ENCODE assay signal across 17 cellular contexts in the genomic region with DNA sequence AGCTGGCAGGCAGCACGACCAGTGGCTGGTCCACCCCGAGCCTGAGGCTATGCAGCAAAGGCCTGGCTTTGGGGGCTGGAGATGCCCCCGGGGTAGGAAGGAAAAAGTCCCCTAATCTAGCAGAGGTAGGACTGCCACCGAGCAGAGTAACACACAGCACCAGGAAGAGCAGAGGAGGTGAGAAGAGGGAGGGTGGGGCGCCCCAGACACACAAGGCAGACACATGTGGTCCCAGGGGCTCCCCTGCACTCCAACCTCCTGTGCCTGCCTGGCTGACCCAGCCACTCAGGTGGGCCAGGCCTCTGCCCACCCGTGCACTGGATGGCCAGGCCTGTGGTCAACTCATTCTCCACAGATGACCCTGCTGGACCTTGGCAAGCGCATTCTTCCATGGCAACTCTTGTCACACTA.
"Had no signal": no experiment of that assay in that cellular context is flagged by ENCODE, and none has a peak within 500 bp of the region (broad histone marks: within the 10 kb centered on the region; RNA-seq: fewer than 3 reads in every experiment).

No MANE protein-coding gene starts in this region.

- H3K36me3 Mint-ChIP-seq: immature natural killer cell had no signal

- ATAC-seq: activated CD4-positive, alpha-beta T cell treated with anti-CD3 and anti-CD28 coated beads for 36 hours; activated CD8-positive, alpha-beta T cell treated with anti-CD3 and anti-CD28 coated beads for 36 hours; activated T-cell treated with anti-CD3 and anti-CD28 coated beads, Interleukin-2, amount 50 U/mL, for 4 hours had no signal

- H3K27ac Mint-ChIP-seq: activated CD4-positive, alpha-beta T cell treated with anti-CD3 and anti-CD28 coated beads for 36 hours; activated CD8-positive, alpha-beta T cell treated with anti-CD3 and anti-CD28 coated beads for 36 hours; immature natural killer cell had no signal

- H3K4me1 ChIP-seq: colonic mucosa, upper lobe of left lung had no signal

- H3K27ac ChIP-seq: cardiac muscle cell, colonic mucosa, neutrophil, upper lobe of left lung had no signal

- H3K36me3 ChIP-seq: cardiac muscle cell, colonic mucosa, esophagus squamous epithelium, neutrophil, upper lobe of left lung had no signal

- H3K4me3 ChIP-seq: cardiac muscle cell, colonic mucosa, esophagus squamous epithelium, upper lobe of left lung had no signal

- H3K9me3 Mint-ChIP-seq: activated CD8-positive, alpha-beta T cell treated with anti-CD3 and anti-CD28 coated beads for 36 hours; activated T-cell treated with anti-CD3 and anti-CD28 coated beads, Interleukin-2, amount 50 U/mL, for 4 hours had no signal

- H3K27me3 ChIP-seq: cardiac muscle cell, colonic mucosa, esophagus squamous epithelium, neutrophil, upper lobe of left lung had no signal

- H3K27me3 Mint-ChIP-seq: activated CD4-positive, alpha-beta T cell treated with anti-CD3 and anti-CD28 coated beads for 36 hours had no signal

- H3K9me3 ChIP-seq: colonic mucosa, esophagus squamous epithelium, neutrophil, upper lobe of left lung had no signal

- DNase-seq: activated CD4-positive, alpha-beta T cell treated with anti-CD3 and anti-CD28 coated beads for 36 hours; activated CD8-positive, alpha-beta T cell treated with anti-CD3 and anti-CD28 coated beads for 36 hours; activated effector memory CD4-positive, alpha-beta T cell treated with Interleukin-2 at 50 U/mL for 16 hours; activated naive CD4-positive, alpha-beta T cell treated with anti-CD3 and anti-CD28 coated beads, Interleukin-2, amount 50 U/mL, for 16 hours; activated T-cell treated with anti-CD3 and anti-CD28 coated beads, Interleukin-2, amount 50 U/mL, for 4 hours; colonic mucosa; esophagus squamous epithelium; glutamatergic neuron; immature natural killer cell; mammary epithelial cell; retina; stimulated activated CD4-positive, alpha-beta T cell treated with anti-CD3 and anti-CD28 coated beads, Interleukin-4, amount 100 ng/mL, for 24 hours; stimulated activated naive CD4-positive, alpha-beta T cell treated with Interleukin-2 at 50 U/mL for 16 hours; T-helper 2 cell; upper lobe of left lung had no signal

- H3K4me3 Mint-ChIP-seq: activated CD4-positive, alpha-beta T cell treated with anti-CD3 and anti-CD28 coated beads for 36 hours; activated CD8-positive, alpha-beta T cell treated with anti-CD3 and anti-CD28 coated beads for 36 hours; activated T-cell treated with anti-CD3 and anti-CD28 coated beads, Interleukin-2, amount 50 U/mL, for 4 hours; immature natural killer cell had no signal
